ENCODE assay signal across 18 cellular contexts in genomic region chr2:128153786-128154185, GRCh38.
DNase-seq lines count a peak whose midpoint lies in the region; ATAC-seq, FAIRE-seq and TF ChIP-seq lines count a peak whose summit lies in the region.
"Had no signal": no experiment of that assay in that cellular context is flagged by ENCODE, and none has a peak within 500 bp of the region (broad histone marks: within the 10 kb centered on the region; RNA-seq: fewer than 3 reads in every experiment).

No MANE protein-coding gene starts in this region.

- H3K36me3 ChIP-seq in heart left ventricle: peaks cover 0 to 96% (median 77%) of the 10 kb centered on the region in 9 donors
- peaks cover 24% of the 10 kb centered on the region for H3K36me3 ChIP-seq in right atrium auricular region
- H3K36me3 ChIP-seq in MM.1S (replicated peaks; ENCODE audit: insufficient read depth, low read length): no peaks in the 10 kb centered on the region; the same call in none of the 2 replicates
- peaks cover 25% of the 10 kb centered on the region for H3K36me3 ChIP-seq in neutrophil

- H3F3A ChIP-seq in MM.1S (ENCODE audit: insufficient read depth, low read length): peaks cover 5% of the 10 kb centered on the region

- DNase-seq in heart left ventricle (no peak), right atrium auricular region (ENCODE audit: low spot score) (no peak), GM12891 (ENCODE audit: insufficient read length, low spot score) (no peak), MM.1S (peak; percentile 29), NCI-H526 treated with DMSO at 0.1 percent for 48 hours (lab: John Stamatoyannopoulos, UW) (no peak), AG20443 (ENCODE audit: low spot score) (no peak)
- DNase-seq: CD8-positive, alpha-beta T cell; COR-L47; DMS153; DMS79 treated with DMSO at 0.1 percent for 48 hours; GDM1; GOT3; H9; IMR-90 had no signal

- peak in 3 of 4 donors; percentile 42 to 66 (median 51) for ATAC-seq in heart left ventricle
- ATAC-seq: A549; CD8-positive, alpha-beta T cell had no signal

- intact Hi-C loops in heart left ventricle (cut with DNase I): no loop called here

- H3K79me2 ChIP-seq in MM.1S (ENCODE audit: low read length): 0 out of 2 replicates have a peak, but pooled peaks cover 6% of the 10 kb centered on the region

- peak; percentile 65 for FAIRE-seq in GM12891 (lab: Jason Lieb, UNC)
- FAIRE-seq: A549, D721Med, GM18507 had no signal

- no peak overlapping the region for H3K4me2 ChIP-seq in MM.1S (ENCODE audit: low read depth, low read length)
- H3K4me2 ChIP-seq: A549 had no signal

- 59 to 61% (median 60%) methylated on average over 3 of the region's 3 CpGs for WGBS in heart left ventricle, 4 donors

- TF ChIP-seq POLR2A in heart left ventricle (IDR thresholded peaks at IDR 0.05) (no peak), GM12891 (IDR thresholded peaks at IDR 0.05; ENCODE audit: low read depth, low read length) (no peak)

- no peaks in the 10 kb centered on the region for H3K27me3 ChIP-seq in heart left ventricle
- H3K27me3 ChIP-seq in right atrium auricular region: no peaks in the 10 kb centered on the region
- H3K27me3 ChIP-seq in MM.1S (replicated peaks; ENCODE audit: insufficient read depth, low read length): no peaks in the 10 kb centered on the region
- no peaks in the 10 kb centered on the region for H3K27me3 ChIP-seq in neutrophil

- no peak overlapping the region for H3K9ac ChIP-seq in MM.1S (ENCODE audit: low read length)

- H3K9me3 ChIP-seq in heart left ventricle: no peaks in the 10 kb centered on the region
- H3K9me3 ChIP-seq in right atrium auricular region: no peaks in the 10 kb centered on the region
- H3K9me3 ChIP-seq in MM.1S (replicated peaks; ENCODE audit: insufficient read depth, low read length): no peaks in the 10 kb centered on the region
- no peaks in the 10 kb centered on the region for H3K9me3 ChIP-seq in neutrophil
- H3K9me3 ChIP-seq: A549 had no signal

- TF ChIP-seq CTCF in heart left ventricle (IDR thresholded peaks at IDR 0.05): no peak
- no peak for TF ChIP-seq CTCF in right atrium auricular region (IDR thresholded peaks at IDR 0.05)
- no peak for TF ChIP-seq CTCF in MM.1S (IDR thresholded peaks at IDR 0.05; ENCODE audit: low read length)
- TF ChIP-seq CTCF in neutrophil (IDR thresholded peaks at IDR 0.05): no peak

- H3K27ac ChIP-seq in heart left ventricle (peak overlapping the region in 9 of 12 donors; percentile 25 to 75 (median 56)), right atrium auricular region (no peak overlapping the region), MM.1S (ENCODE audit: low read length) (peak overlapping the region; percentile 55; the same call in 1 of the 2 replicates), neutrophil (peak overlapping the region; percentile 34)
- H3K27ac ChIP-seq: A549 had no signal

- no peaks in the 10 kb centered on the region for H4K20me1 ChIP-seq in MM.1S (ENCODE audit: insufficient read depth, low read length)

- H3K4me1 ChIP-seq in heart left ventricle: peaks cover 0 to 21% (median 3%) of the 10 kb centered on the region in 12 donors
- peaks cover 0 to 7% of the 10 kb centered on the region in 2 donors for H3K4me1 ChIP-seq in right atrium auricular region
- no peaks in the 10 kb centered on the region for H3K4me1 ChIP-seq in MM.1S (ENCODE audit: low read length)
- no peaks in the 10 kb centered on the region for H3K4me1 ChIP-seq in neutrophil (ENCODE audit: control insufficient read depth in 1 of 2, insufficient read depth in 1 of 2, low read depth in 1 of 2, low read length in 1 of 2)
- H3K4me1 ChIP-seq: A549 had no signal

- H3K4me3 ChIP-seq in heart left ventricle (no peak overlapping the region), right atrium auricular region (no peak overlapping the region), MM.1S (ENCODE audit: low read length) (no peak overlapping the region), neutrophil (ENCODE audit: low read depth in 1 of 2, low read length in 1 of 2) (no peak overlapping the region)
- H3K4me3 ChIP-seq: A549 had no signal

- no peaks in the 10 kb centered on the region for H3K9me2 ChIP-seq in MM.1S (replicated peaks; ENCODE audit: insufficient read depth, low read length)

- H2AFZ ChIP-seq in MM.1S (ENCODE audit: low read length): no peak overlapping the region

TF ChIP-seq in GM12891, 5 proteins besides CTCF, POLR2A, EP300 and RAD21:
- TF ChIP-seq POU2F2 (IDR thresholded peaks at IDR 0.05; ENCODE audit: low read depth, low read length) (no peak), PAX5 (IDR thresholded peaks at IDR 0.05; ENCODE audit: insufficient read depth, low read length, severe bottlenecking) (no peak), SPI1 (IDR thresholded peaks at IDR 0.05; ENCODE audit: low read depth, low read length) (no peak), TAF1 (IDR thresholded peaks at IDR 0.05; ENCODE audit: low read depth, low read length) (no peak), POLR2AphosphoS5 (IDR thresholded peaks at IDR 0.05; ENCODE audit: low read depth, low read length) (no peak)

Comparison
In these comparisons a context has a peak if more than half of its experiments do, and no peak if none do; other contexts are left out.
1. H3K27ac ChIP-seq: peak in heart left ventricle (9 of 12), MM.1S (single experiment) and neutrophil (single experiment); none in right atrium auricular region (0 of 2).